8 cellular contexts compared by ENCODE assay signal in genomic region chr17:32877164-32877764, GRCh38. TPM values are rescaled to one million over a fixed set of nuclear protein-coding genes. Genes with fewer than 3 reads are reported as not detected.
DNase-seq lines count a peak whose midpoint lies in the region; TF ChIP-seq lines count a peak whose summit lies in the region.

No MANE protein-coding gene starts in this region.

- 0 to 3% (median 0%) methylated on average over 15 to 44 of the region's 44 CpGs for WGBS in stomach, 5 donors

- TF ChIP-seq CTCF in DOHH2 (IDR thresholded peaks at IDR 0.05; ENCODE audit: low read depth, low read length, poor library complexity, severe bottlenecking) (peak; percentile 60), LNCAP (IDR thresholded peaks at IDR 0.05) (peak; percentile 88), stomach (IDR thresholded peaks at IDR 0.05) (peak in 5 of 7 experiments; percentile 65 to 96 (median 81))

- H3K79me2 ChIP-seq in DOHH2 (ENCODE audit: control insufficient read depth, low read length) = no peaks in the 10 kb centered on the region

- peak overlapping the region; percentile 92 for H3K4me2 ChIP-seq in DOHH2 (ENCODE audit: low read length)

- peak overlapping the region; percentile 100 for H2AFZ ChIP-seq in neuron (ENCODE audit: low read depth, low read length)

- intact Hi-C loops in stomach (cut with DNase I; ENCODE audit: low total_unique reads) = loop anchor here (5.0 kb wide), 1 partner anchor 95 kb away; no protein-coding TSS in a partner anchor

- no peak for TF ChIP-seq POLR2A in stomach (IDR thresholded peaks at IDR 0.05)

- no peaks in the 10 kb centered on the region for H3F3A ChIP-seq in DOHH2 (ENCODE audit: control insufficient read depth, insufficient read depth)

- H4K20me1 ChIP-seq in DOHH2 (ENCODE audit: control insufficient read depth, insufficient read depth, low read depth, low read length) = no peaks in the 10 kb centered on the region

- H3K27ac ChIP-seq in DOHH2 (ENCODE audit: low read depth, low read length) = no peak overlapping the region
- peak overlapping the region; percentile 91 to 100 (median 99) for H3K27ac ChIP-seq in stomach

- H3K36me3 ChIP-seq in DOHH2 (ENCODE audit: control insufficient read depth, low read length) (no peaks in the 10 kb centered on the region), neuron (ENCODE audit: insufficient read depth, low read length) (no peaks in the 10 kb centered on the region), stomach (no peaks in the 10 kb centered on the region)

- H3K9me2 ChIP-seq in DOHH2 (replicated peaks; ENCODE audit: control insufficient read depth, low read length) = no peaks in the 10 kb centered on the region

- H3K27me3 ChIP-seq in DOHH2 (ENCODE audit: control insufficient read depth, low read length) = peaks cover 21% of the 10 kb centered on the region
- peaks cover 31% of the 10 kb centered on the region for H3K27me3 ChIP-seq in neuron (ENCODE audit: insufficient read depth, low read length)
- no peaks in the 10 kb centered on the region for H3K27me3 ChIP-seq in stomach

- H3K9me3 ChIP-seq in DOHH2 (ENCODE audit: control insufficient read depth, insufficient read depth, low read length) (no peaks in the 10 kb centered on the region), neuron (ENCODE audit: low read length) (no peaks in the 10 kb centered on the region), stomach (no peaks in the 10 kb centered on the region)

- no peak for TF ChIP-seq EP300 in stomach (IDR thresholded peaks at IDR 0.05)

- DNase-seq in GOT3 (lab: John Stamatoyannopoulos, UW) (peak; percentile 82), SIG-M5 (lab: John Stamatoyannopoulos, UW) (peak; percentile 33), activated gamma-delta T cell (lab: John Stamatoyannopoulos, UW) (peak; percentile 90), foreskin melanocyte (peak; percentile 70), stomach (peak; percentile 96)

- H3K4me3 ChIP-seq in DOHH2 (ENCODE audit: low read length) = peak overlapping the region; percentile 82
- peak overlapping the region; percentile 78 for H3K4me3 ChIP-seq in neuron (ENCODE audit: low read length)
- H3K4me3 ChIP-seq in stomach = peak overlapping the region; percentile 74 to 97 (median 90)

- peaks cover 24% of the 10 kb centered on the region for H3K4me1 ChIP-seq in DOHH2 (ENCODE audit: control insufficient read depth, low read length)
- peaks cover 10% of the 10 kb centered on the region for H3K4me1 ChIP-seq in neuron (ENCODE audit: insufficient read depth, low read length)
- H3K4me1 ChIP-seq in stomach = peaks cover 0 to 49% (median 30%) of the 10 kb centered on the region in 4 donors

RNA-seq across cellular contexts. Expression of gene MYO1D, which starts 0.3 kb away (rescaled TPM):
- 100 to 1,000 TPM in 3 of 5 donors, 10 to 100 TPM in 2; 69.3 to 727 (median 106) TPM for total RNA-seq in stomach
- polyA plus RNA-seq in stomach = 10 to 100 TPM; 11.6 to 14.5 (median 13.5) TPM

RNA-seq across cellular contexts. Expression of gene TMEM98, which starts 50.7 kb away (rescaled TPM):
- 100 to 1,000 TPM in 4 of 5 donors, 10 to 100 TPM in 1; 46.4 to 161 (median 104) TPM for total RNA-seq in stomach
- 10 to 100 TPM; 43.7 to 49.6 (median 49.5) TPM for polyA plus RNA-seq in stomach

Comparison
In these comparisons a context has a peak if more than half of its experiments do, and no peak if none do; other contexts are left out.
1. DNase-seq: peak in every context shown above with its lines; median percentile 96 in stomach; 90 in activated gamma-delta T cell; 82 in GOT3; 70 in foreskin melanocyte; 33 in SIG-M5.